Comparison of ENCODE assay signal across 8 cellular contexts in the genomic region with DNA sequence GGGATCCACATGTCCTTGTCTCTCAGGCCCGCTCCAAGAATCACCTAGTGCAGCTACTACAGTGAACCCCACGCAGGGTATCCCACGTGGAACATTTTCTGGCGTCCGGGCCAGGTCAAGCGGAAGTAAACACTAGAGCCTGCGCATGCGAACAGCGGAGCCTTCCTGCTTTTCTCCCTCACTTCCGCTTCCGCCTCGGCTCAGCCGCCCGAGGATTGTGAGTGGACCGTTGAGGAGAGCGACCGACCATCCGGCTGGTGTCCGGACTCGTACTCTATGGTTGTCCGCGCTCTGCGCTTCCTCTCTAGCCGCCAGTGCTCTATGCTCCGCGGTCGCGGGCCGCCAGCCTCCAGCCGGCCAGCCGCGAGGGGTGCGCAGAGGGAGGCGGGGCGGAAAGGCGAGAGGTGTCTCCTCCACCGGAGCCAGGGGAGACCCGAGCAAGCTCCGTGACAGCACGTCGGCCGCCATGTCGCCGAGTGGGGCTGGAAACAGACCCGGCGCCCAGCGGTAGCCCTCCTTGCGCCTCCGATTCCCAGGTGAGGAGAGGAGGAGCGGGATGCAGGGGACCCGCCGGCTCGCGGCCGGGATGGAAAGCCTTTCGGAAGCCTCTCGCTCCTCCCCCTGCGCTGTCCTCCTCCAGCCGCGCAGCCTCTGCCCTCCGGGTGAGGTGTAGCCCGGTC.
DNase-seq lines count a peak whose midpoint lies in the region; ATAC-seq and TF ChIP-seq lines count a peak whose summit lies in the region.

Gene CNST, plus strand, starts transcription at position 329 of the 680 bp plus-strand sequence. CDS start 25,107 bp downstream, outside the sequence.
Gene TFB2M, minus strand, starts transcription at position 134 of the 680 bp plus-strand sequence. Its CDS starts 123 bp downstream, at position 11.

- peaks cover 41% of the 10 kb centered on the region for H3K4me1 Mint-ChIP-seq in central memory CD8-positive, alpha-beta T cell

- H3K36me3 Mint-ChIP-seq in central memory CD8-positive, alpha-beta T cell (ENCODE audit: insufficient read depth): peaks cover 24% of the 10 kb centered on the region

- in situ Hi-C loops in GM18951 (cut with MboI; ENCODE audit: low sequenced_read_pairs, unreplicated experiment): no loop called here

- H3K27me3 Mint-ChIP-seq in central memory CD8-positive, alpha-beta T cell: no peaks in the 10 kb centered on the region

- no peaks in the 10 kb centered on the region for H3K9me3 Mint-ChIP-seq in central memory CD8-positive, alpha-beta T cell

- peak; percentile 95 for DNase-seq in AG08396 (ENCODE audit: low spot score)
- DNase-seq in NCI-H345 (lab: John Stamatoyannopoulos, UW): peak; percentile 98
- peak; percentile 87 for DNase-seq in activated CD4-positive, CD25-positive, alpha-beta regulatory T cell treated with anti-CD3 and anti-CD28 coated beads, Interleukin-2, amount 50 U/mL, for 16 hours (ENCODE audit: low read depth, low spot score)
- peak; percentile 77 to 83 for DNase-seq in central memory CD8-positive, alpha-beta T cell (ENCODE audit: low spot score in 2 of 2)
- DNase-seq in iris pigment epithelial cell (ENCODE audit: low read depth): peak; percentile 100
- peak; percentile 91 to 93 for DNase-seq in stimulated activated CD4-positive, alpha-beta T cell treated with anti-CD3 and anti-CD28 coated beads, Interleukin-12 subunit alpha, Interleukin-12 subunit beta, amount 100 ng/mL, for 24 hours (ENCODE audit: low read depth in 2 of 2)

- peak within 1 kb of the TSS; percentile 98 for H3K27ac Mint-ChIP-seq in central memory CD8-positive, alpha-beta T cell (ENCODE audit: low read depth)

- peak; percentile 98 for ATAC-seq in HG03196 (IDR thresholded peaks at IDR 0.05; ENCODE audit: unreplicated experiment)
- peak; percentile 84 for ATAC-seq in central memory CD8-positive, alpha-beta T cell (replicated peaks; ENCODE audit: extremely low read depth, poor library complexity, severe bottlenecking)

- H3K4me3 Mint-ChIP-seq in central memory CD8-positive, alpha-beta T cell: peak within 1 kb of the TSS; percentile 99

- TF ChIP-seq POLR2A in GM18951 (IDR thresholded peaks at IDR 0.05; ENCODE audit: extremely low read depth, insufficient read depth, insufficient read length): peak; percentile 89

Comparison
In these comparisons a context has a peak if more than half of its experiments do, and no peak if none do; other contexts are left out.
1. Peak in every context shown above with its lines: DNase-seq and ATAC-seq.